Comparison of ENCODE assay signal across 22 cellular contexts in genomic region chr10:69377191-69377590, GRCh38. TPM values are rescaled to one million over a fixed set of nuclear protein-coding genes. Genes with fewer than 3 reads are reported as not detected.
A peak's percentile ranks its signal among the peaks of the same experiment; 100 is the strongest.
DNase-seq lines count a peak whose midpoint lies in the region; ATAC-seq and TF ChIP-seq lines count a peak whose summit lies in the region.
"Had no signal": no experiment of that assay in that cellular context is flagged by ENCODE, and none has a peak within 500 bp of the region (broad histone marks: within the 10 kb centered on the region; RNA-seq: fewer than 3 reads in every experiment).

No MANE protein-coding gene starts in this region.

- peaks cover 12% of the 10 kb centered on the region for H3K27me3 Mint-ChIP-seq in GM23338 (ENCODE audit: insufficient read depth, low read depth, poor library complexity)
- no peaks in the 10 kb centered on the region for H3K27me3 Mint-ChIP-seq in activated T-helper 17 cell treated with anti-CD3 and anti-CD28 coated beads, Interleukin-2, amount 50 U/mL, for 72 hours
- H3K27me3 Mint-ChIP-seq: activated CD4-positive, alpha-beta T cell treated with anti-CD3 and anti-CD28 coated beads, Interleukin-2, amount 10 ng/mL, durations not matched to agents 24 days and 14 days; activated naive CD8-positive, alpha-beta T cell treated with anti-CD3 and anti-CD28 coated beads, Interleukin-2, amount 10 ng/mL, durations not matched to agents 7 days and 5 days had no signal

- TF ChIP-seq CTCF in GM23338 (conservative IDR thresholded peaks at IDR 0.05; ENCODE audit: low read depth in 2 of 2) (no peak), lower lobe of right lung (IDR thresholded peaks at IDR 0.05) (no peak), stomach (IDR thresholded peaks at IDR 0.05) (no peak), GM13977 (IDR thresholded peaks at IDR 0.05; ENCODE audit: extremely low read depth, insufficient read depth, missing control alignments) (no peak)

- H3K36me3 ChIP-seq in GM23338 (ENCODE audit: insufficient read depth) (peaks cover 62% of the 10 kb centered on the region), lower lobe of right lung (peaks cover 85% of the 10 kb centered on the region), stomach (peaks cover 59 to 100% (median 91%) of the 10 kb centered on the region in 4 donors)

- no peaks in the 10 kb centered on the region for H3K27me3 ChIP-seq in GM23338 (ENCODE audit: insufficient read depth)
- no peaks in the 10 kb centered on the region for H3K27me3 ChIP-seq in lower lobe of right lung (ENCODE audit: low read depth)
- H3K27me3 ChIP-seq in stomach: no peaks in the 10 kb centered on the region
- H3K27me3 ChIP-seq: hepatocyte had no signal

- H3K27ac ChIP-seq in GM23338 (ENCODE audit: low read depth) (peak overlapping the region; percentile 84), lower lobe of right lung (peak overlapping the region; percentile 56), stomach (peak overlapping the region in 3 of 5 donors; percentile 8 to 57 (median 36))
- H3K27ac ChIP-seq: hepatocyte had no signal

- peaks cover 46% of the 10 kb centered on the region for H3K4me1 Mint-ChIP-seq in GM23338
- H3K4me1 Mint-ChIP-seq in activated T-helper 17 cell treated with anti-CD3 and anti-CD28 coated beads, Interleukin-2, amount 50 U/mL, for 72 hours: peaks cover 9% of the 10 kb centered on the region

- H3K9me3 Mint-ChIP-seq in GM23338: no peaks in the 10 kb centered on the region
- H3K9me3 Mint-ChIP-seq in activated T-helper 17 cell treated with anti-CD3 and anti-CD28 coated beads, Interleukin-2, amount 50 U/mL, for 72 hours: no peaks in the 10 kb centered on the region
- H3K9me3 Mint-ChIP-seq: activated CD4-positive, alpha-beta T cell treated with anti-CD3 and anti-CD28 coated beads, Interleukin-2, amount 10 ng/mL, durations not matched to agents 24 days and 14 days; activated naive CD8-positive, alpha-beta T cell treated with anti-CD3 and anti-CD28 coated beads, Interleukin-2, amount 10 ng/mL, durations not matched to agents 7 days and 5 days had no signal

- DNase-seq in GM23338 (ENCODE audit: low spot score): no peak
- DNase-seq in lower lobe of right lung: no peak
- no peak for DNase-seq in stomach
- DNase-seq in NCI-H2107 (lab: John Stamatoyannopoulos, UW): no peak
- DNase-seq in GM13977 (ENCODE audit: low spot score): no peak
- no peak for DNase-seq in sciatic nerve (ENCODE audit: low spot score)
- DNase-seq: activated CD4-positive, alpha-beta T cell treated with anti-CD3 and anti-CD28 coated beads, Interleukin-2, amount 10 ng/mL, durations not matched to agents 24 days and 14 days; activated naive CD8-positive, alpha-beta T cell treated with anti-CD3 and anti-CD28 coated beads, Interleukin-2, amount 10 ng/mL, durations not matched to agents 7 days and 5 days; activated T-cell treated with anti-CD3 and anti-CD28 coated beads for 4 hours; AML-193; Caco-2; effector CD4-positive, alpha-beta T cell; EL; HCEC 1CT; IMR-90; NCI-H187; NCI-H345; retina; stimulated activated naive CD8-positive, alpha-beta T cell treated with anti-CD3 and anti-CD28 coated beads, Interleukin-15, Interleukin-2, amounts not matched to agents 100 U/mL and 50 U/mL, for 24 hours had no signal

- peaks cover 21% of the 10 kb centered on the region for H3F3A ChIP-seq in GM23338 (replicated peaks; ENCODE audit: low read depth)

- peaks cover 56% of the 10 kb centered on the region for H3K79me2 ChIP-seq in GM23338 (replicated peaks; ENCODE audit: insufficient read depth)
- H3K79me2 ChIP-seq: hepatocyte had no signal

- WGBS in stomach, 5 donors: 74 to 91% (median 82%) methylated on average over 6 of the region's 6 CpGs

- ATAC-seq in GM23338 (no peak), lower lobe of right lung (no peak), GM19452 (IDR thresholded peaks at IDR 0.05; ENCODE audit: unreplicated experiment) (no peak), sciatic nerve (no peak)
- ATAC-seq in activated T-helper 17 cell treated with anti-CD3 and anti-CD28 coated beads, Interleukin-2, amount 50 U/mL, for 72 hours (replicated peaks): no peak
- ATAC-seq: stimulated activated naive CD8-positive, alpha-beta T cell treated with anti-CD3 and anti-CD28 coated beads, Interleukin-15, Interleukin-2, amounts not matched to agents 100 U/mL and 50 U/mL, for 24 hours had no signal

- H3K4me2 ChIP-seq in GM23338: no peak overlapping the region
- H3K4me2 ChIP-seq: hepatocyte had no signal

- TF ChIP-seq POLR2A in stomach (IDR thresholded peaks at IDR 0.05): no peak

- H3K9me2 ChIP-seq in GM23338 (ENCODE audit: insufficient read depth): no peaks in the 10 kb centered on the region

- H3K9me3 ChIP-seq in lower lobe of right lung (no peaks in the 10 kb centered on the region), stomach (no peaks in the 10 kb centered on the region)
- H3K9me3 ChIP-seq: Caco-2 had no signal

- H3K27ac Mint-ChIP-seq in GM23338: peak overlapping the region; percentile 50; the same call in 1 of the 2 replicates
- H3K27ac Mint-ChIP-seq in activated T-helper 17 cell treated with anti-CD3 and anti-CD28 coated beads, Interleukin-2, amount 50 U/mL, for 72 hours: peak overlapping the region; percentile 77
- H3K27ac Mint-ChIP-seq: activated CD4-positive, alpha-beta T cell treated with anti-CD3 and anti-CD28 coated beads, Interleukin-2, amount 10 ng/mL, durations not matched to agents 24 days and 14 days had no signal

- TF ChIP-seq EP300 in stomach (IDR thresholded peaks at IDR 0.05): no peak

- H3K4me3 ChIP-seq in GM23338 (no peak overlapping the region), lower lobe of right lung (no peak overlapping the region), stomach (no peak overlapping the region)
- H3K4me3 ChIP-seq: hepatocyte had no signal

- H4K20me1 ChIP-seq in GM23338 (replicated peaks; ENCODE audit: insufficient read depth): peaks cover 10% of the 10 kb centered on the region; the same call in 1 of the 2 replicates

- H3K4me1 ChIP-seq in GM23338 (ENCODE audit: insufficient read depth) (peaks cover 18% of the 10 kb centered on the region; the same call in 1 of the 2 replicates), lower lobe of right lung (peaks cover 40% of the 10 kb centered on the region), stomach (peaks cover 0 to 47% (median 30%) of the 10 kb centered on the region in 4 donors)
- H3K4me1 ChIP-seq: Caco-2 had no signal

- no peak overlapping the region for H2AFZ ChIP-seq in GM23338
- H2AFZ ChIP-seq: hepatocyte had no signal

- peaks cover 77% of the 10 kb centered on the region for H3K36me3 Mint-ChIP-seq in GM23338 (ENCODE audit: low read depth)
- H3K36me3 Mint-ChIP-seq in activated T-helper 17 cell treated with anti-CD3 and anti-CD28 coated beads, Interleukin-2, amount 50 U/mL, for 72 hours (ENCODE audit: low read depth): peaks cover 100% of the 10 kb centered on the region

- in situ Hi-C loops in GM13977 (cut with MboI; ENCODE audit: low pct_unique_long_range_greater_than_20kb, low sequenced_read_pairs, unreplicated experiment): loop anchor here (25.0 kb wide), 1 partner anchor 390 kb away; the partner anchor contains the start of gene KIFBP

- no peak overlapping the region for H3K4me3 Mint-ChIP-seq in GM23338
- no peak overlapping the region for H3K4me3 Mint-ChIP-seq in activated T-helper 17 cell treated with anti-CD3 and anti-CD28 coated beads, Interleukin-2, amount 50 U/mL, for 72 hours
- H3K4me3 Mint-ChIP-seq: activated CD4-positive, alpha-beta T cell treated with anti-CD3 and anti-CD28 coated beads, Interleukin-2, amount 10 ng/mL, durations not matched to agents 24 days and 14 days; activated naive CD8-positive, alpha-beta T cell treated with anti-CD3 and anti-CD28 coated beads, Interleukin-2, amount 10 ng/mL, durations not matched to agents 7 days and 5 days had no signal

- intact Hi-C loops in lower lobe of right lung (cut with DNase I) (no loop called here), stomach (cut with DNase I; ENCODE audit: low total_unique reads) (no loop called here), sciatic nerve (cut with DNase I) (no loop called here)

TF ChIP-seq in GM23338, 12 proteins besides CTCF, POLR2A, EP300 and RAD21 (continues in another document):
- no peak for TF ChIP-seq NANOG (IDR thresholded peaks at IDR 0.05; ENCODE audit: borderline replicate concordance)
- no peak for TF ChIP-seq ZNF114 (CRISPR knock-in tag; IDR thresholded peaks at IDR 0.05)
- no peak for TF ChIP-seq ETS1 (IDR thresholded peaks at IDR 0.05)
- no peak for TF ChIP-seq CREB1 (CRISPR knock-in tag; IDR thresholded peaks at IDR 0.05; ENCODE audit: low read depth)
- no peak for TF ChIP-seq POLR2AphosphoS5 (IDR thresholded peaks at IDR 0.05; ENCODE audit: low read depth)
- no peak for TF ChIP-seq EZH2phosphoT487 (IDR thresholded peaks at IDR 0.05; ENCODE audit: unreplicated experiment)
- no peak for TF ChIP-seq EZH2 (IDR thresholded peaks at IDR 0.05; ENCODE audit: low read depth, unreplicated experiment)
- TF ChIP-seq JUNB (IDR thresholded peaks at IDR 0.05; ENCODE audit: unreplicated experiment): no peak
- TF ChIP-seq STAT1 (IDR thresholded peaks at IDR 0.05; ENCODE audit: unreplicated experiment): no peak

RNA-seq across cellular contexts. Expression of gene TACR2, which starts 39.5 kb away (rescaled TPM):
- total RNA-seq in GM23338 (2014; rRNA removed; shearing (Covaris generic)): 0.54 TPM in 1 of 2 replicates, not detected in the other
- polyA plus RNA-seq in GM23338 (2016; fragmentation: Nextera tagmentation; extraction: Ambion mirVana) (not detected in 2 replicates), stomach (10 to 100 TPM in 1 of 3 donors, under 1 TPM in 1, not detected in 1; 0.56 to 67.8 TPM)
- not detected for total RNA-seq in activated T-helper 17 cell treated with anti-CD3 and anti-CD28 coated beads, Interleukin-2, amount 50 U/mL, for 72 hours
- total RNA-seq in lower lobe of right lung (1.2 TPM), stomach (100 to 1,000 TPM in 1 of 5 donors, 10 to 100 TPM in 3, 1 to 10 TPM in 1; 5.7 to 133 (median 14.3) TPM), sciatic nerve (0.53 TPM)
- total RNA-seq: activated CD4-positive, alpha-beta T cell treated with anti-CD3 and anti-CD28 coated beads, Interleukin-2, amount 10 ng/mL, durations not matched to agents 24 days and 14 days; activated naive CD8-positive, alpha-beta T cell treated with anti-CD3 and anti-CD28 coated beads, Interleukin-2, amount 10 ng/mL, durations not matched to agents 7 days and 5 days; IMR-90 had no signal
- polyA plus RNA-seq: hepatocyte, IMR-90 had no signal
